In genomic region chr9:130229759-130230158, GRCh38 we compare ENCODE assay signal across 11 cellular contexts. TPM values are rescaled to one million over a fixed set of nuclear protein-coding genes. Genes with fewer than 3 reads are reported as not detected.
"Had no signal": no experiment of that assay in that cellular context is flagged by ENCODE, and none has a peak within 500 bp of the region (broad histone marks: within the 10 kb centered on the region; RNA-seq: fewer than 3 reads in every experiment).

No MANE protein-coding gene starts in this region.

- H3K4me3 ChIP-seq: GM23248, GM23338, HAP-1 had no signal

- H3K4me1 ChIP-seq: HAP-1 had no signal

- H2AFZ ChIP-seq: GM23248, GM23338 had no signal

- H3K27ac ChIP-seq: GM23248 had no signal

- H3K9ac ChIP-seq: GM23248 had no signal

- DNase-seq: GM23248, GOT3, H7, H9, HCEC 1CT, HFFc6 had no signal

- FAIRE-seq: H1, H54 had no signal

- ATAC-seq: GM23338, HCT116 had no signal

- H3K9me3 ChIP-seq: HAP-1 had no signal

- H3K4me2 ChIP-seq: GM23338 had no signal

RNA-seq across cellular contexts. Expression of gene HMCN2, which starts 35.8 kb away (rescaled TPM):
- total RNA-seq: GM23248 had no signal
- polyA plus RNA-seq: GM23248 had no signal
